28 cellular contexts compared by ENCODE assay signal in genomic region chr2:163459986-163460385, GRCh38.
"Had no signal": no experiment of that assay in that cellular context is flagged by ENCODE, and none has a peak within 500 bp of the region (broad histone marks: within the 10 kb centered on the region; RNA-seq: fewer than 3 reads in every experiment).

No MANE protein-coding gene starts in this region.

- DNase-seq: stimulated activated CD4-positive, alpha-beta T cell treated with anti-CD3 and anti-CD28 coated beads, Interleukin-2, amount 100 ng/mL, for 48 hours; stimulated activated CD4-positive, alpha-beta T cell treated with anti-CD3 and anti-CD28 coated beads, Interleukin-4, amount 100 ng/mL, for 1 hour; stimulated activated CD4-positive, alpha-beta T cell treated with anti-CD3 and anti-CD28 coated beads, Interleukin-4, amount 100 ng/mL, for 24 hours; stimulated activated CD4-positive, alpha-beta T cell treated with anti-CD3 and anti-CD28 coated beads, Interleukin-4, amount 100 ng/mL, for 4 hours; stimulated activated CD8-positive, alpha-beta memory T cell treated with anti-CD3 and anti-CD28 coated beads, Interleukin-4, amount 100 ng/mL, for 48 hours; stimulated activated naive B cell treated with anti-CD40 and anti-IgM and Interleukin-4, amounts not matched to agents 10 μg/mL and 1 μg/mL and 100 μg/mL, for 72 hours; stimulated activated naive CD4-positive, alpha-beta T cell; stimulated activated naive CD4-positive, alpha-beta T cell treated with Interleukin-2 at 50 U/mL for 16 hours; stimulated activated naive CD8-positive, alpha-beta T cell treated with anti-CD3 and anti-CD28 coated beads, Interleukin-15, amount 100 ng/mL, for 72 hours; stimulated activated naive CD8-positive, alpha-beta T cell treated with anti-CD3 and anti-CD28 coated beads, Interleukin-15, Interleukin-2, amounts not matched to agents 100 U/mL and 50 U/mL, for 24 hours; stomach; substantia nigra; testis; thyroid gland; tibial artery; transverse colon; trophoblast cell; upper lobe of right lung; uterus had no signal

- H3K4me3 ChIP-seq: stomach, suprapubic skin, testis, thoracic aorta, thyroid gland, tibial artery, tibial nerve, transverse colon, upper lobe of left lung, upper lobe of right lung, uterus, vagina had no signal

- H3K27ac Mint-ChIP-seq: stimulated activated effector memory CD8-positive, alpha-beta T cell treated with anti-CD3 and anti-CD28 coated beads, Interleukin-12 subunit alpha, Interleukin-12 subunit beta, amount 100 ng/mL, for 72 hours; stimulated activated memory B cell treated with anti-CD40 and anti-IgM and Interleukin-4, amounts not matched to agents 10 μg/mL and 1 μg/mL and 100 μg/mL, for 72 hours; stimulated activated naive B cell treated with anti-CD40 and anti-IgM and Interleukin-4, amounts not matched to agents 10 μg/mL and 1 μg/mL and 100 μg/mL, for 72 hours; stimulated activated naive CD8-positive, alpha-beta T cell treated with anti-CD3 and anti-CD28 coated beads, Interleukin-15, amount 100 ng/mL, for 72 hours; stimulated activated naive CD8-positive, alpha-beta T cell treated with anti-CD3 and anti-CD28 coated beads, Interleukin-15, Interleukin-2, amounts not matched to agents 100 ng/mL and 50 ng/mL, for 24 hours; type B pancreatic cell had no signal

- H3K4me3 Mint-ChIP-seq: stimulated activated effector memory CD8-positive, alpha-beta T cell treated with anti-CD3 and anti-CD28 coated beads, Interleukin-12 subunit alpha, Interleukin-12 subunit beta, amount 100 ng/mL, for 72 hours; stimulated activated memory B cell treated with anti-CD40 and anti-IgM and Interleukin-4, amounts not matched to agents 10 μg/mL and 1 μg/mL and 100 μg/mL, for 72 hours; stimulated activated naive B cell treated with anti-CD40 and anti-IgM and Interleukin-4, amounts not matched to agents 10 μg/mL and 1 μg/mL and 100 μg/mL, for 72 hours; stimulated activated naive CD8-positive, alpha-beta T cell treated with anti-CD3 and anti-CD28 coated beads, Interleukin-15, amount 100 ng/mL, for 72 hours; stimulated activated naive CD8-positive, alpha-beta T cell treated with anti-CD3 and anti-CD28 coated beads, Interleukin-15, Interleukin-2, amounts not matched to agents 100 ng/mL and 50 ng/mL, for 24 hours; type B pancreatic cell had no signal

- H3K4me1 ChIP-seq: suprapubic skin, testis, thyroid gland, tibial artery, tibial nerve, transverse colon, upper lobe of left lung, upper lobe of right lung, uterus, vagina had no signal

- H3K4me1 Mint-ChIP-seq: stimulated activated effector memory CD8-positive, alpha-beta T cell treated with anti-CD3 and anti-CD28 coated beads, Interleukin-12 subunit alpha, Interleukin-12 subunit beta, amount 100 ng/mL, for 72 hours; stimulated activated memory B cell treated with anti-CD40 and anti-IgM and Interleukin-4, amounts not matched to agents 10 μg/mL and 1 μg/mL and 100 μg/mL, for 72 hours; stimulated activated naive B cell treated with anti-CD40 and anti-IgM and Interleukin-4, amounts not matched to agents 10 μg/mL and 1 μg/mL and 100 μg/mL, for 72 hours; stimulated activated naive CD8-positive, alpha-beta T cell treated with anti-CD3 and anti-CD28 coated beads, Interleukin-15, amount 100 ng/mL, for 72 hours had no signal

- H3K36me3 Mint-ChIP-seq: stimulated activated effector memory CD8-positive, alpha-beta T cell treated with anti-CD3 and anti-CD28 coated beads, Interleukin-12 subunit alpha, Interleukin-12 subunit beta, amount 100 ng/mL, for 72 hours; stimulated activated memory B cell treated with anti-CD40 and anti-IgM and Interleukin-4, amounts not matched to agents 10 μg/mL and 1 μg/mL and 100 μg/mL, for 72 hours; stimulated activated naive B cell treated with anti-CD40 and anti-IgM and Interleukin-4, amounts not matched to agents 10 μg/mL and 1 μg/mL and 100 μg/mL, for 72 hours; type B pancreatic cell had no signal

- H3K27ac ChIP-seq: stomach, suprapubic skin, testis, thoracic aorta, thyroid gland, tibial artery, tibial nerve, transverse colon, upper lobe of left lung, upper lobe of right lung, uterus, vagina had no signal

- H3K9me3 ChIP-seq: stomach, suprapubic skin, testis, thoracic aorta, thyroid gland, tibial artery, tibial nerve, transverse colon, upper lobe of left lung, upper lobe of right lung, uterus, vagina had no signal

- ATAC-seq: stimulated activated effector memory CD8-positive, alpha-beta T cell treated with anti-CD3 and anti-CD28 coated beads, Interleukin-12 subunit alpha, Interleukin-12 subunit beta, amount 100 ng/mL, for 72 hours; stimulated activated memory B cell treated with anti-CD40 and anti-IgM and Interleukin-4, amounts not matched to agents 10 μg/mL and 1 μg/mL and 100 μg/mL, for 72 hours; stimulated activated naive B cell treated with anti-CD40 and anti-IgM and Interleukin-4, amounts not matched to agents 10 μg/mL and 1 μg/mL and 100 μg/mL, for 72 hours; stimulated activated naive CD8-positive, alpha-beta T cell treated with anti-CD3 and anti-CD28 coated beads, Interleukin-15, amount 100 ng/mL, for 72 hours; stimulated activated naive CD8-positive, alpha-beta T cell treated with anti-CD3 and anti-CD28 coated beads, Interleukin-15, Interleukin-2, amounts not matched to agents 100 U/mL and 50 U/mL, for 24 hours; upper lobe of right lung had no signal

- H3K27me3 ChIP-seq: stomach, suprapubic skin, testis, thyroid gland, tibial artery, tibial nerve, transverse colon, upper lobe of left lung, upper lobe of right lung, uterus, vagina had no signal

- H3K27me3 Mint-ChIP-seq: stimulated activated memory B cell treated with anti-CD40 and anti-IgM and Interleukin-4, amounts not matched to agents 10 μg/mL and 1 μg/mL and 100 μg/mL, for 72 hours; stimulated activated naive CD8-positive, alpha-beta T cell treated with anti-CD3 and anti-CD28 coated beads, Interleukin-15, amount 100 ng/mL, for 72 hours; stimulated activated naive CD8-positive, alpha-beta T cell treated with anti-CD3 and anti-CD28 coated beads, Interleukin-15, Interleukin-2, amounts not matched to agents 100 ng/mL and 50 ng/mL, for 24 hours; type B pancreatic cell had no signal

- H3K9me3 Mint-ChIP-seq: stimulated activated memory B cell treated with anti-CD40 and anti-IgM and Interleukin-4, amounts not matched to agents 10 μg/mL and 1 μg/mL and 100 μg/mL, for 72 hours; stimulated activated naive B cell treated with anti-CD40 and anti-IgM and Interleukin-4, amounts not matched to agents 10 μg/mL and 1 μg/mL and 100 μg/mL, for 72 hours; stimulated activated naive CD8-positive, alpha-beta T cell treated with anti-CD3 and anti-CD28 coated beads, Interleukin-15, amount 100 ng/mL, for 72 hours; stimulated activated naive CD8-positive, alpha-beta T cell treated with anti-CD3 and anti-CD28 coated beads, Interleukin-15, Interleukin-2, amounts not matched to agents 100 ng/mL and 50 ng/mL, for 24 hours; type B pancreatic cell had no signal

- H3K36me3 ChIP-seq: stomach, suprapubic skin, thoracic aorta, thyroid gland, tibial artery, tibial nerve, transverse colon, upper lobe of left lung, upper lobe of right lung, uterus, vagina had no signal
